ENCODE assay signal across 12 cellular contexts in the genomic region with DNA sequence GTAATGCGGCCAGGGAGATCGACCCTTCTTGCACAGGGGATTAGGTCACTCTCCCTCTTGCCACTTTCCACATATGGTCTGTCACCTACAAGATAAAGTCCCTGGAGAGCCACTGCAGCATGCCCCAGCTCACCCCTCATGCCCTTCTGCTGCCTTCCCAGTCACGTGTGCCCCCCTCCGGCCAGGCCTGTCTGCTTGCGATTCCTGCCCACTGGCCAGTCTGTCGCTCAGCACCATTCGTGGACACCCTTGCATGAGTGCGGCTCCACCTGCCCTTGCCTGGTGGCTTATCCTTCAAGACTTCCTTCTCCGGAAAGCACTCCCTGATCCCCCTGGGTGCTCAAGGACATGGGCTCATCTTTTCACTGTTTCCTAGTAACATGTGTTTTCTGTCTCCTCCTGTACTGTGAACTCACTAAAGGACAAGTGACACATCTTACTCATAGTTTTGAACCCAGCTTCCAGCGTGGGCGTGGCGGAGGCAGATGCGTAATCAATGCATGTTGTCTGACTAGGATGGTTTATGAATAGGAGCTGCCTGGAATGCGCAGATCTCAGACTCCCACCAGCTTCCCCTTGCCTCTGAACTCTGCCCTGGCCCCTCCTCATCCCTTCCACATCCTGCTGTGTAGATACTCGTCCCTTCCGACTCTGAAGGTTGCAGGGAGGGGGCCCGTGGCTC. TPM values are rescaled to one million over a fixed set of nuclear protein-coding genes. Genes with fewer than 3 reads are reported as not detected.
A peak's percentile ranks its signal among the peaks of the same experiment; 100 is the strongest.
DNase-seq lines count a peak whose midpoint lies in the region; ATAC-seq, FAIRE-seq and TF ChIP-seq lines count a peak whose summit lies in the region.
"Had no signal": no experiment of that assay in that cellular context is flagged by ENCODE, and none has a peak within 500 bp of the region (broad histone marks: within the 10 kb centered on the region; RNA-seq: fewer than 3 reads in every experiment).

No MANE protein-coding gene starts in this region.

- H3K4me3 ChIP-seq in PC-9, result no peak overlapping the region
- no peak overlapping the region for H3K4me3 ChIP-seq in bronchial epithelial cell (ENCODE audit: low read depth, low read length)

- H3K79me2 ChIP-seq in PC-9 (ENCODE audit: low read depth), result no peaks in the 10 kb centered on the region

- H3K27ac ChIP-seq in PC-9, result no peak overlapping the region

- BruUV-seq in PC-9 (replicated peaks; lab: Mats Ljungman, UMichigan), result no TSS peak

- H2AFZ ChIP-seq in PC-9, result no peak overlapping the region

- H3F3A ChIP-seq in PC-9 (ENCODE audit: insufficient read depth, low read depth), result peaks cover 7% of the 10 kb centered on the region; the same call in 1 of the 2 replicates

- POLR2A ChIA-PET in PC-9 (lab: Charles Lee; ENCODE audit: unreplicated experiment), result no interaction called here

- no peaks in the 10 kb centered on the region for H4K20me1 ChIP-seq in PC-9 (ENCODE audit: insufficient read depth)

- CTCF ChIA-PET in PC-9 (lab: Charles Lee), result no interaction called here

- ATAC-seq in sciatic nerve (no peak), GM19455 (IDR thresholded peaks at IDR 0.05; ENCODE audit: unreplicated experiment) (no peak), SK-N-SH treated with all-trans-retinoic acid at 6 μM for 48 hours (no peak)

- no peak overlapping the region for H3K4me2 ChIP-seq in PC-9

- no peaks in the 10 kb centered on the region for H3K27me3 ChIP-seq in PC-9 (ENCODE audit: insufficient read depth, low read depth)
- peaks cover 3% of the 10 kb centered on the region for H3K27me3 ChIP-seq in bronchial epithelial cell (ENCODE audit: control insufficient read depth, insufficient read depth, low read length)

- no peak for TF ChIP-seq CTCF in PC-9 (conservative IDR thresholded peaks at IDR 0.05)
- TF ChIP-seq CTCF in bronchial epithelial cell (IDR thresholded peaks at IDR 0.05; ENCODE audit: insufficient read depth, low read length, severe bottlenecking), result no peak

- no peaks in the 10 kb centered on the region for H3K9me2 ChIP-seq in PC-9 (ENCODE audit: insufficient read depth)

- H3K9me3 ChIP-seq in PC-9 (ENCODE audit: insufficient read depth, low read depth), result no peaks in the 10 kb centered on the region

- no peaks in the 10 kb centered on the region for H3K36me3 ChIP-seq in PC-9 (ENCODE audit: low read depth)
- H3K36me3 ChIP-seq in bronchial epithelial cell (ENCODE audit: control insufficient read depth, insufficient read depth, low read length), result no peaks in the 10 kb centered on the region

- peaks cover 13% of the 10 kb centered on the region for H3K4me1 ChIP-seq in PC-9 (replicated peaks; ENCODE audit: insufficient read depth)

- FAIRE-seq in bronchial epithelial cell (lab: Jason Lieb, UNC), result no peak
- FAIRE-seq: endothelial cell of umbilical vein had no signal

- DNase-seq in EH (ENCODE audit: low read depth) (peak; percentile 58), PC-9 (peak; percentile 38 to 56), bronchial epithelial cell (ENCODE audit: low read depth) (peak; percentile 41), sciatic nerve (ENCODE audit: low spot score) (peak; percentile 36), activated gamma-delta T cell (lab: John Stamatoyannopoulos, UW) (no peak), NCI-H1092 (lab: John Stamatoyannopoulos, UW) (no peak)
- DNase-seq: left cardiac atrium had no signal

- intact Hi-C loops in PC-9 (cut with micrococcal nuclease; ENCODE audit: unreplicated experiment), result no loop called here
- intact Hi-C loops in sciatic nerve (cut with DNase I), result no loop called here

TF ChIP-seq in SK-N-SH treated with all-trans-retinoic acid at 6 μM for 48 hours, 23 proteins besides CTCF, POLR2A, EP300 and RAD21:
- no peak for TF ChIP-seq TOX (CRISPR knock-in tag; IDR thresholded peaks at IDR 0.05; ENCODE audit: borderline replicate concordance)
- TF ChIP-seq ZC3H10 (CRISPR knock-in tag; IDR thresholded peaks at IDR 0.05), result no peak
- TF ChIP-seq ZNF565 (CRISPR knock-in tag; conservative IDR thresholded peaks at IDR 0.05; ENCODE audit: low read depth), result no peak
- TF ChIP-seq ESRRG (CRISPR knock-in tag; IDR thresholded peaks at IDR 0.05), result no peak
- no peak for TF ChIP-seq BACH2 (CRISPR knock-in tag; IDR thresholded peaks at IDR 0.05; ENCODE audit: borderline replicate concordance)
- TF ChIP-seq TCF4 (CRISPR knock-in tag; IDR thresholded peaks at IDR 0.05; ENCODE audit: borderline replicate concordance), result no peak
- no peak for TF ChIP-seq ZFP3 (CRISPR knock-in tag; IDR thresholded peaks at IDR 0.05)
- no peak for TF ChIP-seq CSDC2 (CRISPR knock-in tag; IDR thresholded peaks at IDR 0.05)
- no peak for TF ChIP-seq ZNF70 (CRISPR knock-in tag; IDR thresholded peaks at IDR 0.05)
- TF ChIP-seq RARB (CRISPR knock-in tag; IDR thresholded peaks at IDR 0.05), result no peak
- TF ChIP-seq, protein P1, sequence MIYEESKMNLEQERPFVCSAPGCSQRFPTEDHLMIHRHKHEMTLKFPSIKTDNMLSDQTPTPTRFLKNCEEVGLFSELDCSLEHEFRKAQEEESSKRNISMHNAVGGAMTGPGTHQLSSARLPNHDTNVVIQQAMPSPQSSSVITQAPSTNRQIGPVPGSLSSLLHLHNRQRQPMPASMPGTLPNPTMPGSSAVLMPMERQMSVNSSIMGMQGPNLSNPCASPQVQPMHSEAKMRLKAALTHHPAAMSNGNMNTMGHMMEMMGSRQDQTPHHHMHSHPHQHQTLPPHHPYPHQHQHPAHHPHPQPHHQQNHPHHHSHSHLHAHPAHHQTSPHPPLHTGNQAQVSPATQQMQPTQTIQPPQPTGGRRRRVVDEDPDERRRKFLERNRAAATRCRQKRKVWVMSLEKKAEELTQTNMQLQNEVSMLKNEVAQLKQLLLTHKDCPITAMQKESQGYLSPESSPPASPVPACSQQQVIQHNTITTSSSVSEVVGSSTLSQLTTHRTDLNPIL (CRISPR knock-in tag; IDR thresholded peaks at IDR 0.05; ENCODE audit: low read depth), result no peak
- TF ChIP-seq SNAI2 (CRISPR knock-in tag; IDR thresholded peaks at IDR 0.05), result no peak
- TF ChIP-seq ZFP30 (CRISPR knock-in tag; IDR thresholded peaks at IDR 0.05), result no peak
- TF ChIP-seq OSR1 (CRISPR knock-in tag; IDR thresholded peaks at IDR 0.05), result no peak
- TF ChIP-seq GLIS3 (CRISPR knock-in tag; IDR thresholded peaks at IDR 0.05), result no peak
- TF ChIP-seq, protein P2, sequence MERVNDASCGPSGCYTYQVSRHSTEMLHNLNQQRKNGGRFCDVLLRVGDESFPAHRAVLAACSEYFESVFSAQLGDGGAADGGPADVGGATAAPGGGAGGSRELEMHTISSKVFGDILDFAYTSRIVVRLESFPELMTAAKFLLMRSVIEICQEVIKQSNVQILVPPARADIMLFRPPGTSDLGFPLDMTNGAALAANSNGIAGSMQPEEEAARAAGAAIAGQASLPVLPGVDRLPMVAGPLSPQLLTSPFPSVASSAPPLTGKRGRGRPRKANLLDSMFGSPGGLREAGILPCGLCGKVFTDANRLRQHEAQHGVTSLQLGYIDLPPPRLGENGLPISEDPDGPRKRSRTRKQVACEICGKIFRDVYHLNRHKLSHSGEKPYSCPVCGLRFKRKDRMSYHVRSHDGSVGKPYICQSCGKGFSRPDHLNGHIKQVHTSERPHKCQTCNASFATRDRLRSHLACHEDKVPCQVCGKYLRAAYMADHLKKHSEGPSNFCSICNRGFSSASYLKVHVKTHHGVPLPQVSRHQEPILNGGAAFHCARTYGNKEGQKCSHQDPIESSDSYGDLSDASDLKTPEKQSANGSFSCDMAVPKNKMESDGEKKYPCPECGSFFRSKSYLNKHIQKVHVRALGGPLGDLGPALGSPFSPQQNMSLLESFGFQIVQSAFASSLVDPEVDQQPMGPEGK (CRISPR knock-in tag; IDR thresholded peaks at IDR 0.05; ENCODE audit: borderline replicate concordance), result no peak
- no peak for TF ChIP-seq PPARA (CRISPR knock-in tag; IDR thresholded peaks at IDR 0.05; ENCODE audit: borderline replicate concordance)
- no peak for TF ChIP-seq ZNF8 (CRISPR knock-in tag; IDR thresholded peaks at IDR 0.05)
TF ChIP-seq in SK-N-SH treated with all-trans-retinoic acid at 6 μM for 48 hours: peak in this region for 0.

RNA-seq across cellular contexts. Expression of a gene that starts 7.8 kb away (rescaled TPM):
- 6.1 and 6.5 TPM in 2 replicates for total RNA-seq in PC-9 (2021)
- not detected in 2 replicates for total RNA-seq in bronchial epithelial cell
- not detected for total RNA-seq in sciatic nerve
- total RNA-seq: endothelial cell of umbilical vein, left cardiac atrium, pulmonary artery endothelial cell, SK-MEL-5 had no signal

RNA-seq across cellular contexts. Expression of a gene that starts 51.4 kb away (rescaled TPM):
- total RNA-seq in PC-9 (2021) (17.7 and 28.7 TPM in 2 replicates), bronchial epithelial cell (0.13 and 0.26 TPM in 2 replicates), sciatic nerve (0.62 TPM)

Comparison
In these comparisons a context has a peak if more than half of its experiments do, and no peak if none do; other contexts are left out.
1. DNase-seq: peak in EH (single experiment), PC-9 (2 of 2), bronchial epithelial cell (single experiment) and sciatic nerve (single experiment); none in activated gamma-delta T cell (single experiment) and NCI-H1092 (single experiment).
2. RNA of a gene that starts 51.4 kb away (total RNA-seq): 17.7 to 28.7 TPM in PC-9; 0.62 TPM in sciatic nerve (single experiment) and 0.13 to 0.26 TPM in bronchial epithelial cell; every median in the first group is over 10 times any median in the second.